24 cellular contexts compared by ENCODE assay signal in genomic region chr3:134338201-134338512, GRCh38. TPM values are rescaled to one million over a fixed set of nuclear protein-coding genes. Genes with fewer than 3 reads are reported as not detected.
"Had no signal": no experiment of that assay in that cellular context is flagged by ENCODE, and none has a peak within 500 bp of the region (broad histone marks: within the 10 kb centered on the region; RNA-seq: fewer than 3 reads in every experiment).

No MANE protein-coding gene starts in this region.

- H3K36me3 Mint-ChIP-seq: brain had no signal

- H3K9me3 Mint-ChIP-seq: activated naive CD8-positive, alpha-beta T cell treated with anti-CD3 and anti-CD28 coated beads, Interleukin-2, amount 50 U/mL, for 24 hours; activated T-helper 1 cell treated with anti-CD3 and anti-CD28 coated beads, Interleukin-12 subunit alpha, Interleukin-12 subunit beta, Interleukin-2, Interleukin-4 antibody, amounts not matched to agents 30 ng/mL and 10 ng/mL and 1 ng/mL, durations not matched to agents 14 hours and 24 hours and 36 hours; nephron progenitor cell had no signal

- H3K27me3 Mint-ChIP-seq: activated naive CD8-positive, alpha-beta T cell treated with anti-CD3 and anti-CD28 coated beads, Interleukin-2, amount 50 U/mL, for 24 hours had no signal

- H3K27me3 ChIP-seq: tibial artery had no signal

- H3K4me1 Mint-ChIP-seq: activated naive CD8-positive, alpha-beta T cell treated with anti-CD3 and anti-CD28 coated beads, Interleukin-2, amount 50 U/mL, for 24 hours had no signal

- H3K4me3 Mint-ChIP-seq: activated CD8-positive, alpha-beta T cell treated with anti-CD3 and anti-CD28 coated beads, Interleukin-2, amount 10 ng/mL, durations not matched to agents 7 days and 5 days; activated naive CD8-positive, alpha-beta T cell treated with anti-CD3 and anti-CD28 coated beads, Interleukin-2, amount 50 U/mL, for 24 hours; activated T-helper 1 cell treated with anti-CD3 and anti-CD28 coated beads, Interleukin-12 subunit alpha, Interleukin-12 subunit beta, Interleukin-2, Interleukin-4 antibody, amounts not matched to agents 30 ng/mL and 10 ng/mL and 1 ng/mL, durations not matched to agents 14 hours and 24 hours and 36 hours; brain; nephron progenitor cell had no signal

- H3K4me3 ChIP-seq: mucosa of descending colon, tibial artery had no signal

- DNase-seq: activated CD4-positive, alpha-beta T cell treated with anti-CD3 and anti-CD28 coated beads for 1 hour; activated CD4-positive, alpha-beta T cell treated with anti-CD3 and anti-CD28 coated beads, Interleukin-2, amount 50 U/mL, for 1 hour; activated CD8-positive, alpha-beta T cell treated with anti-CD3 and anti-CD28 coated beads, Interleukin-2, amount 10 ng/mL, durations not matched to agents 7 days and 5 days; activated gamma-delta T cell; activated naive CD4-positive, alpha-beta T cell treated with anti-CD3 and anti-CD28 coated beads, Interleukin-2, amount 50 U/mL, for 16 hours; activated naive CD8-positive, alpha-beta T cell treated with anti-CD3 and anti-CD28 coated beads, Interleukin-2, amount 50 U/mL, for 24 hours; anterior cingulate cortex; caudate nucleus; effector memory CD4-positive, alpha-beta T cell; foreskin melanocyte; kidney glomerular epithelial cell; left ventricle myocardium superior; mucosa of descending colon; nephron progenitor cell; small intestine; stimulated activated CD4-positive, alpha-beta T cell treated with anti-CD3 and anti-CD28 coated beads, Interleukin-15, amount 100 ng/mL, for 24 hours; stimulated activated CD4-positive, alpha-beta T cell treated with anti-CD3 and anti-CD28 coated beads, Interleukin-4, amount 100 ng/mL, for 1 hour; stimulated activated naive CD4-positive, alpha-beta T cell treated with Interleukin-2 at 50 U/mL for 16 hours; T-helper 9 cell had no signal

- H3K9me3 ChIP-seq: mucosa of descending colon, tibial artery had no signal

- ATAC-seq: activated CD8-positive, alpha-beta T cell treated with anti-CD3 and anti-CD28 coated beads, Interleukin-2, amount 10 ng/mL, durations not matched to agents 7 days and 5 days; activated naive CD8-positive, alpha-beta T cell treated with anti-CD3 and anti-CD28 coated beads, Interleukin-2, amount 50 U/mL, for 24 hours; left ventricle myocardium superior; mucosa of descending colon; sciatic nerve had no signal

- H3K27ac Mint-ChIP-seq: activated CD8-positive, alpha-beta T cell treated with anti-CD3 and anti-CD28 coated beads, Interleukin-2, amount 10 ng/mL, durations not matched to agents 7 days and 5 days; activated naive CD8-positive, alpha-beta T cell treated with anti-CD3 and anti-CD28 coated beads, Interleukin-2, amount 50 U/mL, for 24 hours; activated T-helper 1 cell treated with anti-CD3 and anti-CD28 coated beads, Interleukin-12 subunit alpha, Interleukin-12 subunit beta, Interleukin-2, Interleukin-4 antibody, amounts not matched to agents 30 ng/mL and 10 ng/mL and 1 ng/mL, durations not matched to agents 14 hours and 24 hours and 36 hours; nephron progenitor cell had no signal

- H3K36me3 ChIP-seq: tibial artery had no signal

RNA-seq across cellular contexts. Expression of gene AMOTL2, which starts 36.1 kb away (rescaled TPM):
- total RNA-seq: activated CD8-positive, alpha-beta T cell treated with anti-CD3 and anti-CD28 coated beads, Interleukin-2, amount 10 ng/mL, durations not matched to agents 7 days and 5 days; activated T-helper 1 cell treated with anti-CD3 and anti-CD28 coated beads, Interleukin-12 subunit alpha, Interleukin-12 subunit beta, Interleukin-2, Interleukin-4 antibody, amounts not matched to agents 30 ng/mL and 10 ng/mL and 1 ng/mL, durations not matched to agents 14 hours and 24 hours and 36 hours; T-helper 1 cell treated with Interleukin-12 subunit alpha and Interleukin-12 subunit beta and Interleukin-4 antibody, amounts not matched to agents 30 ng/mL and 1 ng/mL, for 36 hours had no signal
